22 cellular contexts compared by ENCODE assay signal in the genomic region with DNA sequence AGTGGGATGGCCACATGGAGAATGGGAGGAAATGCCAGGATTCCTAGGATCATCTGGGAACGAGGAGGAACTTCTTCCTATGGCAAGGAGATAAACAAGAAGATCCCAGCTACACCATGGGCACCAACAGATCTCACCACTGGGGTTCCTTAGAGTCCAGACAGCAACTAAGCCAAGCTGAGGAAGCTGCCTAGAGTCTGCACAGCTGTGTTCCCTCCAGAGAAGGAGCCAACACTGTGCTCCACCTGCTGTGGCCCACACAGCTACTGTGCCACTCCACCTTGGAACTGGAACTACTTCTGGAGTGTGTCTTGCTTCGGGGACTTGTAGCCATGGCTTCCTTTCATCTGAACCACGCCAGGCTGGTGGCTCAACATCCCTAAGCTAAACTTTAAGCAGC. TPM values are rescaled to one million over a fixed set of nuclear protein-coding genes. Genes with fewer than 3 reads are reported as not detected.
A peak's percentile ranks its signal among the peaks of the same experiment; 100 is the strongest.
DNase-seq lines count a peak whose midpoint lies in the region; ATAC-seq and TF ChIP-seq lines count a peak whose summit lies in the region.
"Had no signal": no experiment of that assay in that cellular context is flagged by ENCODE, and none has a peak within 500 bp of the region (broad histone marks: within the 10 kb centered on the region; RNA-seq: fewer than 3 reads in every experiment).

No MANE protein-coding gene starts in this region.

- H3K9me3 ChIP-seq in right atrium auricular region (peaks cover 0 to 14% of the 10 kb centered on the region in 2 donors), Loucy (ENCODE audit: insufficient read depth, low read depth, low read length) (peaks cover 6% of the 10 kb centered on the region; the same call in 1 of the 2 replicates)
- no peaks in the 10 kb centered on the region for H3K9me3 ChIP-seq in effector memory CD4-positive, alpha-beta T cell (ENCODE audit: control insufficient read depth, low read length)

- H3K27me3 ChIP-seq in right atrium auricular region (no peaks in the 10 kb centered on the region), Loucy (ENCODE audit: insufficient read depth, low read length, poor library complexity, severe bottlenecking) (no peaks in the 10 kb centered on the region)
- no peaks in the 10 kb centered on the region for H3K27me3 ChIP-seq in effector memory CD4-positive, alpha-beta T cell (replicated peaks; ENCODE audit: control insufficient read depth, insufficient read depth, low read length, poor library complexity, severe bottlenecking)
- H3K27me3 ChIP-seq: BLaER1, suprapubic skin, uterus had no signal

- ATAC-seq in left ventricle myocardium superior (peak; percentile 27), left colon (peak; percentile 24)
- ATAC-seq: PC-3 had no signal

- peak overlapping the region; percentile 70 for H3K9ac ChIP-seq in Loucy (ENCODE audit: low read depth, low read length, poor library complexity, severe bottlenecking)
- H3K9ac ChIP-seq: BLaER1 had no signal

- peaks cover 0 to 26% of the 10 kb centered on the region in 2 donors for H3K4me1 ChIP-seq in right atrium auricular region
- H3K4me1 ChIP-seq in Loucy (ENCODE audit: insufficient read depth, low read length, poor library complexity, severe bottlenecking), result peaks cover 80% of the 10 kb centered on the region
- H3K4me1 ChIP-seq in effector memory CD4-positive, alpha-beta T cell (ENCODE audit: control insufficient read depth, insufficient read depth, low read length, poor library complexity, severe bottlenecking), result peaks cover 41% of the 10 kb centered on the region

- H3K9me2 ChIP-seq in Loucy (replicated peaks; ENCODE audit: low read depth, low read length), result no peaks in the 10 kb centered on the region

- intact Hi-C loops in left ventricle myocardium superior (cut with micrococcal nuclease), result no loop called here
- intact Hi-C loops in left colon (cut with DNase I, micrococcal nuclease), result no loop called here

- H2AFZ ChIP-seq in Loucy (ENCODE audit: low read length), result no peak overlapping the region

- no peak overlapping the region for H3K4me3 ChIP-seq in right atrium auricular region
- peak overlapping the region; percentile 95 for H3K4me3 ChIP-seq in Loucy (ENCODE audit: low read length, poor library complexity, severe bottlenecking)
- no peak overlapping the region for H3K4me3 ChIP-seq in effector memory CD4-positive, alpha-beta T cell (ENCODE audit: insufficient read depth, low read depth, low read length, poor library complexity, severe bottlenecking)
- H3K4me3 ChIP-seq: BLaER1, suprapubic skin, uterus had no signal

- TF ChIP-seq CTCF in right atrium auricular region (IDR thresholded peaks at IDR 0.05) (no peak), Loucy (conservative IDR thresholded peaks at IDR 0.05; ENCODE audit: low read length) (no peak)

- H3K36me3 ChIP-seq in right atrium auricular region, result no peaks in the 10 kb centered on the region
- H3K36me3 ChIP-seq in Loucy (ENCODE audit: insufficient read depth, low read length), result peaks cover 4% of the 10 kb centered on the region; the same call in 1 of the 2 replicates
- peaks cover 5% of the 10 kb centered on the region for H3K36me3 ChIP-seq in effector memory CD4-positive, alpha-beta T cell (ENCODE audit: control insufficient read depth, insufficient read depth, low read length)
- H3K36me3 ChIP-seq: uterus had no signal

- no peak overlapping the region for H3K27ac ChIP-seq in right atrium auricular region
- no peak overlapping the region for H3K27ac ChIP-seq in effector memory CD4-positive, alpha-beta T cell (ENCODE audit: insufficient read depth, low read length, poor library complexity, severe bottlenecking)
- H3K27ac ChIP-seq: BLaER1, suprapubic skin, uterus had no signal

- peaks cover 6% of the 10 kb centered on the region; the same call in 1 of the 2 replicates for H3F3A ChIP-seq in Loucy (ENCODE audit: low read depth)

- H4K20me1 ChIP-seq in Loucy (ENCODE audit: insufficient read depth, low read length, poor library complexity, severe bottlenecking), result peaks cover 35% of the 10 kb centered on the region

- H3K79me2 ChIP-seq in Loucy (ENCODE audit: insufficient read depth, low read length), result peaks cover 90% of the 10 kb centered on the region

- peak overlapping the region; percentile 95 for H3K4me2 ChIP-seq in Loucy (ENCODE audit: low read depth, low read length, poor library complexity, severe bottlenecking)
- H3K4me2 ChIP-seq: BLaER1 had no signal

- no peak for DNase-seq in left ventricle myocardium superior
- DNase-seq in right atrium auricular region (ENCODE audit: low spot score), result no peak
- no peak for DNase-seq in left colon
- DNase-seq in NCI-H526 treated with DMSO at 0.1 percent for 48 hours (lab: John Stamatoyannopoulos, UW), result no peak
- no peak for DNase-seq in NCI-H1436 (lab: John Stamatoyannopoulos, UW)
- no peak for DNase-seq in NOMO-1 (lab: John Stamatoyannopoulos, UW; ENCODE audit: unreplicated experiment in 2 of 2)
- DNase-seq in effector memory CD4-positive, alpha-beta T cell, result no peak
- DNase-seq: ACHN; activated CD4-positive, alpha-beta T cell treated with anti-CD3 and anti-CD28 coated beads for 48 hours; Calu3; cerebellar nuclear complex; IMR-90; mammary epithelial cell; NCI-H1417 treated with DMSO at 0.1 percent for 48 hours; occipital lobe; PC-3; SHP77 treated with DMSO at 0.1 percent for 48 hours; SW 1271; uterus had no signal

RNA-seq across cellular contexts. Expression of a gene that starts 6.0 kb away (rescaled TPM):
- total RNA-seq in left ventricle myocardium superior, result 23.6 TPM
- total RNA-seq in right atrium auricular region, result 10 to 100 TPM; 20.0 to 24.6 TPM
- total RNA-seq in left colon, result 10 to 100 TPM; 37.1 to 50.1 TPM
